ENCODE assay signal across 1 cellular context in the genomic region with DNA sequence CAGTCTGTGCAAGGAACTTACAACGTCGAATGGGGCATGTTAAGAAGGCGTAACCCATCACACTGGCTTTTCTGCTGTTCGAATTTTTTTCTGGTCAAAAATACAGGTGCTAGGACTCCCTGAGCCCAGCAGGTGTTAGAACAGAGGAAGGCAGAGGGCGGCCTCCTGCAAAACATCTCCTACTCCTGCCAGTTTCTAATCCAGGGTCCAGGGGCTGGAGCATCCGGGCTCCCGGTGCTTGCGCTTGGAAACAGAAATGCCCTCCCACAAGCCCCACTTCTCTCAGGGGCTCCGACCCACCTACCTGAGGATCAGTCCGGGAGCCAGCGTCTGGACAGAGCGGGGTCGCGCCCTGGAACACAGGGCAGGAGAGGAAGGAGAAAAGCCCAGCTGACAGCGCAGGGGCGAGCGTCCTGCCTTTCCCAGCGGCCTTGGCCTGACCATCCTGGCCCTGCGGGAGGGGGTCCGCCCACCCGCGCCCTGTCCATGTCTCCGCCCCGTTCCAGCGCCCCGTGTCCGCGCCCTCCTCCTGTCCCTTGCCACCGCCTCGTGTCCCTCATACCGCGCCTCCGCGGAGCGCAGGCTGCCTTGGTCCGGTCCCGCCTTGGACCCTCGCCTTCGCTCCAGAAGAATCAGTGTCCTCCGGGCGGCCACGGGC.
TF ChIP-seq lines count a peak whose summit lies in the region.

No MANE protein-coding gene starts in this region.

TF ChIP-seq in GM23338, 12 proteins besides CTCF, POLR2A, EP300 and RAD21 (continued from another document):
- TF ChIP-seq ZNF462 (CRISPR knock-in tag; IDR thresholded peaks at IDR 0.05): no peak
- TF ChIP-seq NANOG (IDR thresholded peaks at IDR 0.05; ENCODE audit: borderline replicate concordance): no peak
- no peak for TF ChIP-seq ZNF331 (CRISPR knock-in tag; IDR thresholded peaks at IDR 0.05; ENCODE audit: low read depth)
- no peak for TF ChIP-seq STAT1 (IDR thresholded peaks at IDR 0.05; ENCODE audit: unreplicated experiment)
